In the genomic region with DNA sequence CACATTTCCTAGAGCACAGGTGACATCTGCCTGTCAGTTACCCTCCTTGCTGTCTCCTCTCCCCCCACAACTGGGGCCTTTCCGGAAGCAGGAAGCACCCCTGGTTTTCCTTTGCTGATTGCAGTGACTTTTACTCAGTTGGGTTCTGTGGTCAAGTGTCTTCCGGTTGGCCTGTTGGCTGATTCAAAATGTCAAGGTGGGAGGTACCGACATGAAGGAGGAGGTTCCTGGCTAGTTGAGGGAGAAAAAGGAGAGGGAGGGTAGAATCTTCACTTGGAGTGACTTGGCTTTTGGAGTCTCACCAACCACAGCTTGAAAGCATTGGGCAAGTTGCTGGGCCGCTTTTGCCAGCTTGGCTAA, we compare ENCODE assay signal across 20 cellular contexts. TPM values are rescaled to one million over a fixed set of nuclear protein-coding genes. Genes with fewer than 3 reads are reported as not detected.
DNase-seq lines count a peak whose midpoint lies in the region; ATAC-seq, FAIRE-seq and TF ChIP-seq lines count a peak whose summit lies in the region.
"Had no signal": no experiment of that assay in that cellular context is flagged by ENCODE, and none has a peak within 500 bp of the region (broad histone marks: within the 10 kb centered on the region; RNA-seq: fewer than 3 reads in every experiment).

No MANE protein-coding gene starts in this region.

- H3K4me3 Mint-ChIP-seq in activated naive CD4-positive, alpha-beta T cell treated with anti-CD3 and anti-CD28 coated beads, Interleukin-2, amount 10 ng/mL, durations not matched to agents 7 days and 5 days: no peak overlapping the region
- H3K4me3 Mint-ChIP-seq in activated CD8-positive, alpha-beta T cell treated with anti-CD3 and anti-CD28 coated beads, Interleukin-2, amount 10 ng/mL, durations not matched to agents 7 days and 5 days: peak overlapping the region; percentile 40
- H3K4me3 Mint-ChIP-seq: activated B cell treated with CpG ODN at 0.5 μM for 24 hours had no signal

- no peak overlapping the region for H4K8ac ChIP-seq in neuronal stem cell (ENCODE audit: low read depth, low read length)

- H3K79me1 ChIP-seq in neuronal stem cell (ENCODE audit: low read depth, low read length): no peaks in the 10 kb centered on the region

- POLR2A ChIA-PET in activated CD8-positive, alpha-beta T cell treated with anti-CD3 and anti-CD28 coated beads, Interleukin-2, amount 10 ng/mL, durations not matched to agents 7 days and 5 days (lab: Charles Lee): no interaction called here

- no peak overlapping the region for H2BK12ac ChIP-seq in neuronal stem cell (ENCODE audit: low read length)

- no peak overlapping the region for H3K27ac ChIP-seq in neuronal stem cell (replicated peaks; ENCODE audit: low read length)
- H3K27ac ChIP-seq: parathyroid adenoma, RWPE1, thyroid gland had no signal

- peak; percentile 58 for ATAC-seq in activated CD8-positive, alpha-beta T cell treated with anti-CD3 and anti-CD28 coated beads, Interleukin-2, amount 10 ng/mL, durations not matched to agents 7 days and 5 days
- ATAC-seq in stimulated activated naive CD8-positive, alpha-beta T cell treated with anti-CD3 and anti-CD28 coated beads, Interleukin-15, Interleukin-2, amounts not matched to agents 100 U/mL and 50 U/mL, for 24 hours: peak; percentile 45
- ATAC-seq: left colon had no signal

- DNase-seq in activated naive CD4-positive, alpha-beta T cell treated with anti-CD3 and anti-CD28 coated beads, Interleukin-2, amount 10 ng/mL, durations not matched to agents 7 days and 5 days: peak; percentile 59
- DNase-seq in activated naive CD4-positive, alpha-beta T cell (lab: John Stamatoyannopoulos, UW): no peak
- DNase-seq in KG1 (lab: John Stamatoyannopoulos, UW) (peak; percentile 60), NCI-H1436 treated with DMSO at 0.1 percent for 48 hours (lab: John Stamatoyannopoulos, UW) (no peak), H54 (ENCODE audit: insufficient read length, low spot score) (no peak), neuronal stem cell (ENCODE audit: low spot score) (no peak)
- peak; percentile 71 for DNase-seq in activated CD8-positive, alpha-beta T cell treated with anti-CD3 and anti-CD28 coated beads, Interleukin-2, amount 10 ng/mL, durations not matched to agents 7 days and 5 days
- DNase-seq in stimulated activated naive CD8-positive, alpha-beta T cell treated with anti-CD3 and anti-CD28 coated beads, Interleukin-15, Interleukin-2, amounts not matched to agents 100 U/mL and 50 U/mL, for 24 hours: peak; percentile 30
- DNase-seq: activated B cell treated with CpG ODN at 0.5 μM for 24 hours; amygdala; hypothalamus; left colon; NCI-H1048; stimulated activated CD4-positive, alpha-beta T cell treated with anti-CD3 and anti-CD28 coated beads, Interleukin-4, amount 100 ng/mL, for 1 hour; stimulated activated CD8-positive, alpha-beta memory T cell treated with anti-CD3 and anti-CD28 coated beads, Interleukin-4, amount 100 ng/mL, for 48 hours; thyroid gland had no signal

- H2AK5ac ChIP-seq in neuronal stem cell (ENCODE audit: low read depth, low read length): no peak overlapping the region

- peaks cover 49% of the 10 kb centered on the region for H3K27me3 Mint-ChIP-seq in activated naive CD4-positive, alpha-beta T cell treated with anti-CD3 and anti-CD28 coated beads, Interleukin-2, amount 10 ng/mL, durations not matched to agents 7 days and 5 days
- peaks cover 3% of the 10 kb centered on the region for H3K27me3 Mint-ChIP-seq in activated CD8-positive, alpha-beta T cell treated with anti-CD3 and anti-CD28 coated beads, Interleukin-2, amount 10 ng/mL, durations not matched to agents 7 days and 5 days (ENCODE audit: low read depth)

- H3K9me3 Mint-ChIP-seq in activated naive CD4-positive, alpha-beta T cell treated with anti-CD3 and anti-CD28 coated beads, Interleukin-2, amount 10 ng/mL, durations not matched to agents 7 days and 5 days: peaks cover 3% of the 10 kb centered on the region
- H3K9me3 Mint-ChIP-seq in activated CD8-positive, alpha-beta T cell treated with anti-CD3 and anti-CD28 coated beads, Interleukin-2, amount 10 ng/mL, durations not matched to agents 7 days and 5 days (ENCODE audit: insufficient read depth): peaks cover 7% of the 10 kb centered on the region
- H3K9me3 Mint-ChIP-seq: activated B cell treated with CpG ODN at 0.5 μM for 24 hours had no signal

- no CpG with 5 or more reads among the region's 4 CpGs for WGBS in neuronal stem cell (ENCODE audit: extremely low coverage in 2 of 2, insufficient read length in 2 of 2, insufficient replicate concordance in 1 of 2), 2 donors

- no peak overlapping the region for H3K4ac ChIP-seq in neuronal stem cell (ENCODE audit: low read length)

- H3K9me3 ChIP-seq in neuronal stem cell (replicated peaks in 1 of 2; ENCODE audit: control insufficient read depth in 2 of 2, insufficient read depth in 1 of 2, low read depth in 1 of 2, low read length in 2 of 2): peaks cover 0 to 3% of the 10 kb centered on the region in 2 donors
- H3K9me3 ChIP-seq: HAP-1, thyroid gland had no signal

- H3K27ac Mint-ChIP-seq in activated naive CD4-positive, alpha-beta T cell treated with anti-CD3 and anti-CD28 coated beads, Interleukin-2, amount 10 ng/mL, durations not matched to agents 7 days and 5 days: no peak overlapping the region
- peak overlapping the region; percentile 84 for H3K27ac Mint-ChIP-seq in activated CD8-positive, alpha-beta T cell treated with anti-CD3 and anti-CD28 coated beads, Interleukin-2, amount 10 ng/mL, durations not matched to agents 7 days and 5 days
- H3K27ac Mint-ChIP-seq: activated B cell treated with CpG ODN at 0.5 μM for 24 hours had no signal

- H3K27me3 ChIP-seq in neuronal stem cell (ENCODE audit: control insufficient read depth in 3 of 3, insufficient read depth in 3 of 3, low read depth in 1 of 3, low read length in 3 of 3): peaks cover 0 to 3% (median 0%) of the 10 kb centered on the region in 3 experiments
- H3K27me3 ChIP-seq: thyroid gland had no signal

- H3K36me3 Mint-ChIP-seq in activated naive CD4-positive, alpha-beta T cell treated with anti-CD3 and anti-CD28 coated beads, Interleukin-2, amount 10 ng/mL, durations not matched to agents 7 days and 5 days: no peaks in the 10 kb centered on the region
- peaks cover 8% of the 10 kb centered on the region for H3K36me3 Mint-ChIP-seq in activated CD8-positive, alpha-beta T cell treated with anti-CD3 and anti-CD28 coated beads, Interleukin-2, amount 10 ng/mL, durations not matched to agents 7 days and 5 days (ENCODE audit: low read depth)

- CTCF ChIA-PET in activated naive CD4-positive, alpha-beta T cell treated with anti-CD3 and anti-CD28 coated beads, Interleukin-2, amount 10 ng/mL, durations not matched to agents 7 days and 5 days (lab: Charles Lee): interaction anchor here (2.1 kb wide), 1 partner anchor 423 kb away, joined by 6 read pairs; no protein-coding TSS in a partner anchor
- CTCF ChIA-PET in activated CD8-positive, alpha-beta T cell treated with anti-CD3 and anti-CD28 coated beads, Interleukin-2, amount 10 ng/mL, durations not matched to agents 7 days and 5 days (lab: Charles Lee): interaction anchor here (12.0 kb wide), 1 partner anchor 422 kb away, joined by 252 read pairs; no protein-coding TSS in a partner anchor

- H2BK15ac ChIP-seq in neuronal stem cell (ENCODE audit: low read length): no peak overlapping the region

- H4K91ac ChIP-seq in neuronal stem cell (ENCODE audit: low read depth, low read length, poor library complexity): no peak overlapping the region

- TF ChIP-seq POLR2A in H54 (IDR thresholded peaks at IDR 0.05; ENCODE audit: low read depth, low read length): no peak

- FAIRE-seq in H54 (lab: Jason Lieb, UNC): no peak
- FAIRE-seq: HTR-8/SVneo had no signal

- H3K9ac ChIP-seq in neuronal stem cell (ENCODE audit: low read depth, low read length, poor library complexity): no peak overlapping the region
- H3K9ac ChIP-seq: parathyroid adenoma had no signal

- H2AFZ ChIP-seq in neuronal stem cell (ENCODE audit: low read length): no peak overlapping the region
- H2AFZ ChIP-seq: parathyroid adenoma had no signal

- peaks cover 0 to 4% of the 10 kb centered on the region in 2 donors for H3K4me1 ChIP-seq in neuronal stem cell (ENCODE audit: control insufficient read depth in 2 of 2, insufficient read depth in 1 of 2, low read depth in 1 of 2, low read length in 2 of 2)
- H3K4me1 ChIP-seq: parathyroid adenoma had no signal

- no peak overlapping the region for H3K18ac ChIP-seq in neuronal stem cell (ENCODE audit: low read length)

- no peak overlapping the region for H3K23ac ChIP-seq in neuronal stem cell (ENCODE audit: low read depth, low read length, poor library complexity)

- H2BK120ac ChIP-seq in neuronal stem cell (ENCODE audit: low read depth, low read length): no peak overlapping the region

- H3K4me1 Mint-ChIP-seq in activated naive CD4-positive, alpha-beta T cell treated with anti-CD3 and anti-CD28 coated beads, Interleukin-2, amount 10 ng/mL, durations not matched to agents 7 days and 5 days: peaks cover 26% of the 10 kb centered on the region
- peaks cover 44% of the 10 kb centered on the region for H3K4me1 Mint-ChIP-seq in activated CD8-positive, alpha-beta T cell treated with anti-CD3 and anti-CD28 coated beads, Interleukin-2, amount 10 ng/mL, durations not matched to agents 7 days and 5 days (ENCODE audit: low read depth)

- no peak overlapping the region for H3K4me2 ChIP-seq in neuronal stem cell (ENCODE audit: insufficient read depth, low read length, poor library complexity, severe bottlenecking)

- no peak overlapping the region for H3K4me3 ChIP-seq in neuronal stem cell (ENCODE audit: low read length in 2 of 2)
- H3K4me3 ChIP-seq: HAP-1, thyroid gland had no signal

- no peak overlapping the region for H3K14ac ChIP-seq in neuronal stem cell (ENCODE audit: low read length)

- H2BK5ac ChIP-seq in neuronal stem cell (ENCODE audit: low read length): no peak overlapping the region

- H3K36me3 ChIP-seq in neuronal stem cell (replicated peaks in 1 of 2; ENCODE audit: control insufficient read depth in 2 of 2, insufficient read depth in 2 of 2, low read length in 2 of 2): no peaks in the 10 kb centered on the region
- H3K36me3 ChIP-seq: HAP-1, thyroid gland had no signal

RNA-seq across cellular contexts. Expression of a gene that starts 9.3 kb away (rescaled TPM):
- total RNA-seq in activated CD8-positive, alpha-beta T cell treated with anti-CD3 and anti-CD28 coated beads, Interleukin-2, amount 10 ng/mL, durations not matched to agents 7 days and 5 days: under 1 TPM; 0.05 to 0.08 TPM
- polyA plus RNA-seq in neuronal stem cell (2013, experiment 1 of 2): 0.61 TPM
- 0.65 TPM for polyA plus RNA-seq in neuronal stem cell (2013, experiment 2 of 2)
- total RNA-seq: activated B cell treated with CpG ODN at 0.5 μM for 24 hours had no signal

RNA-seq across cellular contexts. Expression of a gene that starts 10.7 kb away (rescaled TPM):
- not detected for total RNA-seq in activated CD8-positive, alpha-beta T cell treated with anti-CD3 and anti-CD28 coated beads, Interleukin-2, amount 10 ng/mL, durations not matched to agents 7 days and 5 days
- polyA plus RNA-seq in neuronal stem cell (2013, experiment 1 of 2): 0.13 TPM
- 0.10 TPM for polyA plus RNA-seq in neuronal stem cell (2013, experiment 2 of 2)
- total RNA-seq: activated B cell treated with CpG ODN at 0.5 μM for 24 hours had no signal

Comparison
In these comparisons a context has a peak if more than half of its experiments do, and no peak if none do; other contexts are left out.
1. DNase-seq: peak in activated naive CD4-positive, alpha-beta T cell treated with anti-CD3 and anti-CD28 coated beads, Interleukin-2, amount 10 ng/mL, durations not matched to agents 7 days and 5 days (single experiment), KG1 (single experiment), activated CD8-positive, alpha-beta T cell treated with anti-CD3 and anti-CD28 coated beads, Interleukin-2, amount 10 ng/mL, durations not matched to agents 7 days and 5 days (single experiment) and stimulated activated naive CD8-positive, alpha-beta T cell treated with anti-CD3 and anti-CD28 coated beads, Interleukin-15, Interleukin-2, amounts not matched to agents 100 U/mL and 50 U/mL, for 24 hours (single experiment); none in activated naive CD4-positive, alpha-beta T cell (0 of 4), NCI-H1436 treated with DMSO at 0.1 percent for 48 hours (single experiment), H54 (single experiment) and neuronal stem cell (single experiment).